Comparison of ENCODE assay signal across 1 cellular context in the genomic region with DNA sequence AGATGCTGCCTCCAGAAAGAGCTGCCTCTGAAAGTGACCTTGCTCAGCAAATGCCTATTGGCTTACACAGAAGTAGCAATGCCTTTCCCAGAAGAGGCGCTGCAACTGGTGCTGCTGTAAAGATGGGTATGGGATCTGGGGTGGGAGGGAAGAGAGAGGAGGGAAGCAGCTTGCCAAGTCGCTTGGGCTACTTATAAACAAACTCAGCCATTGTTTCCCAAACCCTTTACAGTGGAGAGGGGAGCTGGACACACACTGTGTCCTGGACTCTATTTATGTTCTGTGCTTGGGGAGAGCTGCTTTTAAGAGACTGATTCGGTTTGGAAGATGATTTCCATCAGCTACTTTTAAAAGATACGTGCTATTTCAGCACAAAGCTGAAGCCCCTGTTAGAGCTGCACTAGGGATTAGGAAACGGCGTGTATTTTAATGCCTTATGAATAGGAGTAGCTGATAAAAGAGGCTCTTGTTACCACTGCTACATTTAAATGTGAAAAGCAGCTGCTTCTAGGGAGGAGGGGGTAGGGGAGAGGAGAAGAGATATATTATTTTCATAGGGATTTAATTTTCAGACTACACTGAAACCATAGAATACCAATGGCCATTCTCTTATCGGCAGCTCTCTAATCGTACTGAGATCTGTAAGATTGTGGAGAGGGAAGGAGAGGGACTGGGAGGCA.
TF ChIP-seq lines count a peak whose summit lies in the region.

No MANE protein-coding gene starts in this region.

TF ChIP-seq in IMR-90, 13 proteins besides CTCF, POLR2A, EP300 and RAD21 (continued from another document):
- TF ChIP-seq USF2 (IDR thresholded peaks at IDR 0.05; ENCODE audit: low read depth, low read length) (no peak), CEBPB (IDR thresholded peaks at IDR 0.05; ENCODE audit: low read depth, low read length) (no peak), ELK1 (IDR thresholded peaks at IDR 0.05; ENCODE audit: borderline replicate concordance, low read depth, low read length) (no peak), CHD1 (IDR thresholded peaks at IDR 0.05; ENCODE audit: low read depth, low read length) (no peak), MAZ (IDR thresholded peaks at IDR 0.05; ENCODE audit: borderline replicate concordance, low read depth, low read length) (no peak)
